ENCODE assay signal across 6 cellular contexts in genomic region chr7:140927945-140928344, GRCh38. TPM values are rescaled to one million over a fixed set of nuclear protein-coding genes. Genes with fewer than 3 reads are reported as not detected.
DNase-seq lines count a peak whose midpoint lies in the region; ATAC-seq and TF ChIP-seq lines count a peak whose summit lies in the region.
"Not testable (repeated sequence)": the region's sequence is repeated elsewhere in the genome, so short reads cannot be mapped to it uniquely, and the experiment has no call there.

No MANE protein-coding gene starts in this region.

- TF ChIP-seq CTCF in CD4-positive, alpha-beta T cell (IDR thresholded peaks at IDR 0.05); PC-3 (conservative IDR thresholded peaks at IDR 0.05; ENCODE audit: low read depth, low read length); brain (conservative IDR thresholded peaks at IDR 0.05); neural crest cell (conservative IDR thresholded peaks at IDR 0.05): not testable (repeated sequence)

- H3K9me3 Mint-ChIP-seq in CD4-positive, alpha-beta T cell; activated T-cell treated with anti-CD3 and anti-CD28 coated beads, Interleukin-2, amount 50 U/mL, for 4 hours; brain; memory B cell; neural crest cell: not testable (repeated sequence)

- H3K27me3 Mint-ChIP-seq in CD4-positive, alpha-beta T cell; activated T-cell treated with anti-CD3 and anti-CD28 coated beads, Interleukin-2, amount 50 U/mL, for 4 hours (ENCODE audit: low read depth); brain; memory B cell: not testable (repeated sequence)
- peaks cover 11% of the 10 kb centered on the region for H3K27me3 Mint-ChIP-seq in neural crest cell (ENCODE audit: low read depth)

- H2AFZ ChIP-seq in PC-3 (ENCODE audit: low read length), result peak overlapping the region; percentile 25

- H3K79me2 ChIP-seq in PC-3 (ENCODE audit: low read length), result peaks cover 14% of the 10 kb centered on the region

- not testable (repeated sequence) for H3F3A ChIP-seq in PC-3 (ENCODE audit: low read length, unreplicated experiment)

- BruUV-seq in PC-3 (replicated peaks; lab: Mats Ljungman, UMichigan), result not testable (repeated sequence)

- CTCF ChIA-PET in CD4-positive, alpha-beta T cell (lab: Charles Lee), result interaction anchor here (1.5 kb wide), 1 partner anchor 117 kb away, joined by 4 read pairs; no protein-coding TSS in a partner anchor
- CTCF ChIA-PET in PC-3 (lab: Charles Lee), result not testable (repeated sequence)

- H3K9me3 ChIP-seq in CD4-positive, alpha-beta T cell (ENCODE audit: control insufficient read depth, low read length); PC-3 (ENCODE audit: low read length): not testable (repeated sequence)

- not testable (repeated sequence) for H3K36me3 Mint-ChIP-seq in CD4-positive, alpha-beta T cell (ENCODE audit: low read depth); activated T-cell treated with anti-CD3 and anti-CD28 coated beads, Interleukin-2, amount 50 U/mL, for 4 hours (ENCODE audit: insufficient read depth); brain; memory B cell; neural crest cell (ENCODE audit: low read depth)

- intact Hi-C loops in CD4-positive, alpha-beta T cell (cut with DNase I, micrococcal nuclease), result loop anchor here (10.0 kb wide), 2 partner anchors 203 to 533 kb away; partner anchors contain the start of gene SLC37A3 (in 1 of the 2)
- intact Hi-C loops in PC-3 (cut with micrococcal nuclease), result loop anchor here (10.0 kb wide), 1 partner anchor 253 kb away; the partner anchor contains the start of gene ADCK2

- peak overlapping the region; percentile 62 for H3K4me3 Mint-ChIP-seq in CD4-positive, alpha-beta T cell
- H3K4me3 Mint-ChIP-seq in activated T-cell treated with anti-CD3 and anti-CD28 coated beads, Interleukin-2, amount 50 U/mL, for 4 hours, result peak overlapping the region; percentile 13
- H3K4me3 Mint-ChIP-seq in brain (peak overlapping the region in 4 of 5 experiments; percentile 3 to 80 (median 28)), neural crest cell (peak overlapping the region; percentile 28)
- H3K4me3 Mint-ChIP-seq in memory B cell, result not testable (repeated sequence)

- H4K20me1 ChIP-seq in PC-3 (ENCODE audit: low read length), result not testable (repeated sequence)

- ATAC-seq in CD4-positive, alpha-beta T cell (ENCODE audit: poor library complexity); PC-3; activated T-cell treated with anti-CD3 and anti-CD28 coated beads, Interleukin-2, amount 50 U/mL, for 4 hours; memory B cell (ENCODE audit: low read depth): not testable (repeated sequence)

- H3K27me3 ChIP-seq in CD4-positive, alpha-beta T cell (ENCODE audit: control insufficient read depth, insufficient read depth, low read length); PC-3 (ENCODE audit: low read length): not testable (repeated sequence)

- H3K4me3 ChIP-seq in PC-3 (ENCODE audit: low read length), result peak overlapping the region; percentile 24; the same call in 1 of the 2 replicates

- peak overlapping the region; percentile 63 for H3K4me2 ChIP-seq in PC-3 (ENCODE audit: low read length)

- not testable (repeated sequence) for H3K9ac ChIP-seq in PC-3 (ENCODE audit: low read length)

- not testable (repeated sequence) for H3K36me3 ChIP-seq in PC-3 (ENCODE audit: low read depth, low read length)

- H3K9me2 ChIP-seq in PC-3 (replicated peaks; ENCODE audit: low read length), result not testable (repeated sequence)

- not testable (repeated sequence) for DNase-seq in CD4-positive, alpha-beta T cell; PC-3; activated T-cell treated with anti-CD3 and anti-CD28 coated beads, Interleukin-2, amount 50 U/mL, for 4 hours; memory B cell (ENCODE audit: low spot score in 2 of 2); neural crest cell (ENCODE audit: low read depth, low spot score)

- POLR2A ChIA-PET in CD4-positive, alpha-beta T cell (lab: Charles Lee), result interaction anchor here (1.1 kb wide), 1 partner anchor 74 kb away, joined by 3 read pairs; no protein-coding TSS in a partner anchor
- POLR2A ChIA-PET in PC-3 (lab: Charles Lee; ENCODE audit: unreplicated experiment), result not testable (repeated sequence)

- peak overlapping the region; percentile 40 for H3K27ac Mint-ChIP-seq in CD4-positive, alpha-beta T cell
- H3K27ac Mint-ChIP-seq in brain, result peak overlapping the region in 4 of 5 experiments; percentile 22 to 55 (median 40)
- H3K27ac Mint-ChIP-seq in memory B cell, result peak overlapping the region; percentile 51
- H3K27ac Mint-ChIP-seq in neural crest cell (ENCODE audit: unreplicated experiment), result not testable (repeated sequence)

- H3K27ac ChIP-seq in CD4-positive, alpha-beta T cell (ENCODE audit: low read depth, low read length), result not testable (repeated sequence)
- H3K27ac ChIP-seq in PC-3 (ENCODE audit: low read length), result peak overlapping the region; percentile 44

- not testable (repeated sequence) for H3K4me1 Mint-ChIP-seq in CD4-positive, alpha-beta T cell (ENCODE audit: low read depth); activated T-cell treated with anti-CD3 and anti-CD28 coated beads, Interleukin-2, amount 50 U/mL, for 4 hours (ENCODE audit: low read depth); memory B cell; neural crest cell
- peaks cover 29% of the 10 kb centered on the region for H3K4me1 Mint-ChIP-seq in brain

- H3K4me1 ChIP-seq in PC-3 (ENCODE audit: insufficient read depth, low read length), result peaks cover 19% of the 10 kb centered on the region

RNA-seq across cellular contexts. Expression of gene BRAF, which starts 3.2 kb away (rescaled TPM):
- 10 to 100 TPM; 49.9 to 57.8 TPM for total RNA-seq in CD4-positive, alpha-beta T cell
- 15.2 and 15.7 TPM in 2 replicates for total RNA-seq in PC-3 (2014; rRNA removed)
- total RNA-seq in activated T-cell treated with anti-CD3 and anti-CD28 coated beads, Interleukin-2, amount 50 U/mL, for 4 hours, result 10 to 100 TPM; 27.2 to 29.7 (median 27.8) TPM
- polyA plus RNA-seq in brain (ENCODE audit: insufficient read depth, low read depth, low replicate concordance), result 8.4 TPM
- total RNA-seq in neural crest cell, result 27.7 and 35.6 TPM in 2 replicates
